ENCODE assay signal across 1 cellular context in the genomic region with DNA sequence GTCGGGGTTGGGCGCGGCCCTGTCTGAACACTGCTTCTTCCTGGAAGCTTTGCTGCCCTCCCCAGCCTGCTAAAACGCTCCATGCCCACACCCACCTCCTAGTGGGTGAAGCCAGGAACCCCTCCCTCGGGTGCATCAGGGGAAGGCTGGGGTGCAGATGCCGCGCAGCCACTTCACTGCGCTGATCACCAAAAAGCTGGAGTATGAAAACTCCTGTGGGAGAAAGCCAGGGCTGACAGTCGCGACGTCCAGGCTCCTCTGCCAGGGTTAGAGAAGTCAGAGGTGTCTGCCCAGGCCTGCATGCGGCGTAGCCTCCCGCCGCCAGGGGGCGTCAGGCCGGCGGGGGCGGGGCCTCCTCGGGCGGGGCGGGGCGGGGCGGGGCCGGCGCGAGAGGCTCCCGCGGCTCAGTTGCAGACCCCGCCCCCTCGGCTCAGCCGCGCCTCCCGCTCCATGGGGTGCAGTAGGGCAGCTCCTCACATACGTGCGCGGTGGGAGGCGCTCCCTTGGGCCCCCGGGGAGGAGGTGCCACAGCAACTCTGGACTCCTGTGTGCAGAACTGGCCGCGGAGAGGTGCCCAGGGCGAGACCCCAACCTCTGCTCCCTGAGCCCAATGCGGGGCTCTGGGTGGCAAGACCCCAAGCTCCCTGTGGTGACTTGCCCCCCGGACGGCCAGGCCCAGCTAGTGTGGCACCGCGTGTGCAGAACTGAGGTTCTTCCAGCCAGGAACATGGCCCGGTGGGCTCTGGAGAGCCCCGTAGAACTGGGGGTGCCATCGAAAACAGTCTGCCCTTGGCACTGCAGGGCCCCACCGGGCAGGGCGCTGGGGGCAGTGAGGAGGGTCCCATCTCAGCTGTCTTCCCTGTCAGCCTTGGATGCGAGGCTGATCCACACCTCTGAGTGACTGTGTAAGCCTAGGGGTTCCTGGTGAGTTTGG.
TF ChIP-seq lines count a peak whose summit lies in the region.

No MANE protein-coding gene starts in this region.

TF ChIP-seq in K562, 482 proteins besides CTCF, POLR2A, EP300 and RAD21 (continued from another document):
- no peak for TF ChIP-seq RERE (CRISPR knock-in tag; IDR thresholded peaks at IDR 0.05; ENCODE audit: borderline replicate concordance)
- no peak for TF ChIP-seq MAFK (IDR thresholded peaks at IDR 0.05; ENCODE audit: low read length)
- TF ChIP-seq HDAC1 (IDR thresholded peaks at IDR 0.05) = no peak
- no peak for TF ChIP-seq BRCA1 (IDR thresholded peaks at IDR 0.05)
- no peak for TF ChIP-seq BRCA1 (CRISPR knock-in tag; IDR thresholded peaks at IDR 0.05)
- peak; percentile 53 for TF ChIP-seq TBP (optimal IDR thresholded peaks at IDR 0.05; ENCODE audit: low read depth, low read length)
- no peak for TF ChIP-seq HNRNPK (IDR thresholded peaks at IDR 0.05; ENCODE audit: low read depth, low read length, poor library complexity, severe bottlenecking)
- no peak for TF ChIP-seq NCOA4 (IDR thresholded peaks at IDR 0.05; ENCODE audit: partially characterized antibody)
- no peak for TF ChIP-seq TRIM24 (IDR thresholded peaks at IDR 0.05)
- TF ChIP-seq, protein P1, sequence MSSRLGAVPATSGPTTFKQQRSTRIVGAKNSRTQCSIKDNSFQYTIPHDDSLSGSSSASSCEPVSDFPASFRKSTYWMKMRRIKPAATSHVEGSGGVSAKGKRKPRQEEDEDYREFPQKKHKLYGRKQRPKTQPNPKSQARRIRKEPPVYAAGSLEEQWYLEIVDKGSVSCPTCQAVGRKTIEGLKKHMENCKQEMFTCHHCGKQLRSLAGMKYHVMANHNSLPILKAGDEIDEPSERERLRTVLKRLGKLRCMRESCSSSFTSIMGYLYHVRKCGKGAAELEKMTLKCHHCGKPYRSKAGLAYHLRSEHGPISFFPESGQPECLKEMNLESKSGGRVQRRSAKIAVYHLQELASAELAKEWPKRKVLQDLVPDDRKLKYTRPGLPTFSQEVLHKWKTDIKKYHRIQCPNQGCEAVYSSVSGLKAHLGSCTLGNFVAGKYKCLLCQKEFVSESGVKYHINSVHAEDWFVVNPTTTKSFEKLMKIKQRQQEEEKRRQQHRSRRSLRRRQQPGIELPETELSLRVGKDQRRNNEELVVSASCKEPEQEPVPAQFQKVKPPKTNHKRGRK (tag; IDR thresholded peaks at IDR 0.05) = no peak
- TF ChIP-seq, protein P2, sequence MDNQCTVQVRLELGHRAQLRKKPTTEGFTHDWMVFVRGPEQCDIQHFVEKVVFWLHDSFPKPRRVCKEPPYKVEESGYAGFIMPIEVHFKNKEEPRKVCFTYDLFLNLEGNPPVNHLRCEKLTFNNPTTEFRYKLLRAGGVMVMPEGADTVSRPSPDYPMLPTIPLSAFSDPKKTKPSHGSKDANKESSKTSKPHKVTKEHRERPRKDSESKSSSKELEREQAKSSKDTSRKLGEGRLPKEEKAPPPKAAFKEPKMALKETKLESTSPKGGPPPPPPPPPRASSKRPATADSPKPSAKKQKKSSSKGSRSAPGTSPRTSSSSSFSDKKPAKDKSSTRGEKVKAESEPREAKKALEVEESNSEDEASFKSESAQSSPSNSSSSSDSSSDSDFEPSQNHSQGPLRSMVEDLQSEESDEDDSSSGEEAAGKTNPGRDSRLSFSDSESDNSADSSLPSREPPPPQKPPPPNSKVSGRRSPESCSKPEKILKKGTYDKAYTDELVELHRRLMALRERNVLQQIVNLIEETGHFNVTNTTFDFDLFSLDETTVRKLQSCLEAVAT (IDR thresholded peaks at IDR 0.05) = no peak
- TF ChIP-seq BMI1 (IDR thresholded peaks at IDR 0.05; ENCODE audit: low read length) = no peak
- no peak for TF ChIP-seq AFF4 (CRISPR knock-in tag; IDR thresholded peaks at IDR 0.05)
- no peak for TF ChIP-seq ZNF253 (CRISPR knock-in tag; conservative IDR thresholded peaks at IDR 0.05)
- peak; percentile 57; the same call in 1 of the 2 replicates for TF ChIP-seq ZBTB7A (IDR thresholded peaks at IDR 0.05; ENCODE audit: borderline replicate concordance, control insufficient read depth, low read depth, low read length)
- TF ChIP-seq NRF1 (conservative IDR thresholded peaks at IDR 0.05 in 1 of 2, IDR thresholded peaks at IDR 0.05 in 1 of 2) = peak; percentile 47 to 58; a peak in 3 of 4 replicates
- TF ChIP-seq EP400 (IDR thresholded peaks at IDR 0.05) = no peak; the same call in 1 of the 2 replicates
- no peak for TF ChIP-seq NR0B1 (IDR thresholded peaks at IDR 0.05; ENCODE audit: partially characterized antibody)
- no peak for TF ChIP-seq TSC22D4 (tag; IDR thresholded peaks at IDR 0.05)
- TF ChIP-seq ZNF124 (CRISPR knock-in tag; IDR thresholded peaks at IDR 0.05) = no peak
- no peak for TF ChIP-seq U2AF2 (optimal IDR thresholded peaks at IDR 0.05; ENCODE audit: low read depth, low read length)
- TF ChIP-seq ZNF707 (CRISPR knock-in tag; conservative IDR thresholded peaks at IDR 0.05) = no peak
- TF ChIP-seq POLR2B (IDR thresholded peaks at IDR 0.05; ENCODE audit: low read depth, partially characterized antibody) = peak; percentile 43
- TF ChIP-seq E2F6 (IDR thresholded peaks at IDR 0.05; ENCODE audit: borderline replicate concordance in 1 of 2, extremely low read depth in 1 of 2, insufficient read depth in 1 of 2, insufficient read length in 1 of 2, low read depth in 1 of 2, low read length in 1 of 2, poor library complexity in 1 of 2, severe bottlenecking in 1 of 2) = peak in 1 of 2 experiments; percentile 28
- TF ChIP-seq ZNF140 (CRISPR knock-in tag; IDR thresholded peaks at IDR 0.05) = no peak
- no peak for TF ChIP-seq ZNF174 (CRISPR knock-in tag; IDR thresholded peaks at IDR 0.05)
- peak; percentile 29; the same call in 1 of the 2 replicates for TF ChIP-seq MBD2 (IDR thresholded peaks at IDR 0.05; ENCODE audit: borderline replicate concordance, low read depth)
- TF ChIP-seq RAD51 (IDR thresholded peaks at IDR 0.05; ENCODE audit: borderline replicate concordance, low read depth) = no peak
- TF ChIP-seq SNIP1 (IDR thresholded peaks at IDR 0.05; ENCODE audit: low read depth) = no peak
- TF ChIP-seq ZNF695 (CRISPR knock-in tag; IDR thresholded peaks at IDR 0.05) = no peak
- TF ChIP-seq FOXM1 (IDR thresholded peaks at IDR 0.05; ENCODE audit: low read depth) = no peak
- TF ChIP-seq FOXM1 (CRISPR knock-in tag; IDR thresholded peaks at IDR 0.05; ENCODE audit: low read depth) = no peak
- no peak for TF ChIP-seq ESRRA (IDR thresholded peaks at IDR 0.05; ENCODE audit: borderline replicate concordance, low read depth)
- no peak for TF ChIP-seq GABPB2 (CRISPR knock-in tag; conservative IDR thresholded peaks at IDR 0.05)
- TF ChIP-seq ZNF511 (CRISPR knock-in tag; IDR thresholded peaks at IDR 0.05) = no peak
